ENCODE assay signal across 19 cellular contexts in genomic region chr12:85130631-85131030, GRCh38.
"Had no signal": no experiment of that assay in that cellular context is flagged by ENCODE, and none has a peak within 500 bp of the region (broad histone marks: within the 10 kb centered on the region; RNA-seq: fewer than 3 reads in every experiment).

No MANE protein-coding gene starts in this region.

- FAIRE-seq: endothelial cell of umbilical vein had no signal

- DNase-seq: activated CD4-positive, alpha-beta T cell treated with anti-CD3 and anti-CD28 coated beads for 4 hours; activated CD8-positive, alpha-beta memory T cell treated with anti-CD3 and anti-CD28 coated beads, Interleukin-2, amount 50 U/mL, for 4 hours; activated CD8-positive, alpha-beta T cell treated with anti-CD3 and anti-CD28 coated beads for 36 hours; activated gamma-delta T cell treated with Interleukin-2 at 50 U/mL for 16 hours; activated naive CD8-positive, alpha-beta T cell treated with anti-CD3 and anti-CD28 coated beads, Interleukin-2, amount 10 ng/mL, durations not matched to agents 7 days and 5 days; activated T-cell treated with anti-CD3 and anti-CD28 coated beads, Interleukin-2, amount 50 U/mL, for 72 hours; caudate nucleus; effector CD4-positive, alpha-beta T cell; left colon; mammary epithelial cell; nephron progenitor cell; stimulated activated CD4-positive, alpha-beta T cell treated with anti-CD3 and anti-CD28 coated beads, Interleukin-4, amount 100 ng/mL, for 4 hours; T-cell; thyroid gland had no signal

- H3K4me1 ChIP-seq: ascending aorta, thyroid gland, vagina had no signal

- H3K4me3 ChIP-seq: ascending aorta, coronary artery, thyroid gland, vagina had no signal

- H3K36me3 ChIP-seq: ascending aorta, thyroid gland, vagina had no signal

- H3K27ac ChIP-seq: ascending aorta, coronary artery, thyroid gland, vagina, VCaP had no signal

- H3K27me3 ChIP-seq: ascending aorta, thyroid gland, vagina had no signal

- ATAC-seq: activated CD8-positive, alpha-beta T cell treated with anti-CD3 and anti-CD28 coated beads for 36 hours; activated T-cell treated with anti-CD3 and anti-CD28 coated beads, Interleukin-2, amount 50 U/mL, for 72 hours; left colon; T-cell had no signal

- H3K9me3 ChIP-seq: ascending aorta, thyroid gland, vagina had no signal
